In the genomic region with DNA sequence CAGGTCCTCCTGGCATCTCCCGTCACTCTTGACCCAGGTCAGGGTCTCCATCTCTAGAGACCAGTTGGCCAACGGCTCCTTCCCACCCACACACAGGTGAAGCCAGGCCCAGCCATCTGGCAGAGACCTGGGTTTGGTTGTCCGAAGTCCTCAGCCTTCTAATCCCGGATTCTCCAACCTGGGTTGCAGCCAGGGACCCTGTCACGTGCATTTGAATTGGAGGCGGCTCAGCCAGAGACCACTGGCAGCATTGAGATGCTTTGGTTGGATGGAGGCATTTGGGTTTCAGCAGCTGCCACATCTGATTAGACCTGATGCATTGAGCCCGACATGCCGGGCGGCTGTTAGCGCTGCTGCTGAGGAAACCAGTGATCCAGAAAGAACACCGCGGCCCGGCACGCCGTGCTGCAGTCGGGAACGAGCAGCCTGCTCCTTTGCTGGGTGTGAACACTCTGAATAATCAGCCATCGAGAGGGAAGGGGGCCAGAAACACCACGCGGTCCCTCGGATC, we compare ENCODE assay signal across 17 cellular contexts.
DNase-seq lines count a peak whose midpoint lies in the region; ATAC-seq and TF ChIP-seq lines count a peak whose summit lies in the region.
"Had no signal": no experiment of that assay in that cellular context is flagged by ENCODE, and none has a peak within 500 bp of the region (broad histone marks: within the 10 kb centered on the region; RNA-seq: fewer than 3 reads in every experiment).

No MANE protein-coding gene starts in this region.

- TF ChIP-seq CTCF in natural killer cell (IDR thresholded peaks at IDR 0.05), result no peak
- no peak for TF ChIP-seq CTCF in coronary artery (IDR thresholded peaks at IDR 0.05)
- TF ChIP-seq CTCF in neural crest cell (conservative IDR thresholded peaks at IDR 0.05), result no peak

- ATAC-seq in natural killer cell (no peak), aorta (ENCODE audit: low FRiP score) (no peak), SK-N-SH treated with all-trans-retinoic acid at 6 μM for 48 hours (no peak)
- no peak for ATAC-seq in natural killer cell treated with Interleukin-12 subunit alpha and Interleukin-12 subunit beta and Interleukin-15 and Interleukin-18, amount 100 ng/mL, for 72 hours
- ATAC-seq: T-cell had no signal

- peak; percentile 6 for DNase-seq in natural killer cell
- no peak for DNase-seq in natural killer cell treated with Interleukin-12 subunit alpha and Interleukin-12 subunit beta and Interleukin-15 and Interleukin-18, amount 100 ng/mL, for 72 hours (ENCODE audit: low spot score)
- DNase-seq in coronary artery (ENCODE audit: low spot score), result peak; percentile 33
- DNase-seq in neural crest cell (ENCODE audit: low read depth, low spot score), result no peak
- DNase-seq in aorta, result peak; percentile 21 to 62
- no peak for DNase-seq in NCI-H524 treated with DMSO at 0.1 percent for 48 hours (lab: John Stamatoyannopoulos, UW)
- DNase-seq in UCSD-AML1 (lab: John Stamatoyannopoulos, UW; ENCODE audit: unreplicated experiment), result no peak
- DNase-seq: activated CD4-positive, alpha-beta T cell treated with anti-CD3 and anti-CD28 coated beads, Interleukin-2, amount 50 U/mL, for 4 hours; IMR-90; MM.1S; NCI-H187 treated with DMSO at 0.1 percent for 48 hours; NCI-H446; stimulated activated CD4-positive, alpha-beta T cell treated with anti-CD3 and anti-CD28 coated beads, Interleukin-2, amount 100 ng/mL, for 24 hours had no signal

- H3K27me3 Mint-ChIP-seq in natural killer cell (ENCODE audit: low read depth in 2 of 2) (no peaks in the 10 kb centered on the region), neural crest cell (ENCODE audit: low read depth) (peaks cover 45% of the 10 kb centered on the region)
- H3K27me3 Mint-ChIP-seq in natural killer cell treated with Interleukin-12 subunit alpha and Interleukin-12 subunit beta and Interleukin-15 and Interleukin-18, amount 100 ng/mL, for 72 hours, result no peaks in the 10 kb centered on the region

- H3K27ac ChIP-seq in coronary artery, result no peak overlapping the region
- H3K27ac ChIP-seq in aorta (ENCODE audit: low read depth in 1 of 2, low read length in 2 of 2), result no peak overlapping the region
- H3K27ac ChIP-seq: HL-60 had no signal

- H3K36me3 Mint-ChIP-seq in natural killer cell, result no peaks in the 10 kb centered on the region
- no peaks in the 10 kb centered on the region for H3K36me3 Mint-ChIP-seq in natural killer cell treated with Interleukin-12 subunit alpha and Interleukin-12 subunit beta and Interleukin-15 and Interleukin-18, amount 100 ng/mL, for 72 hours
- H3K36me3 Mint-ChIP-seq in neural crest cell (ENCODE audit: low read depth), result no peaks in the 10 kb centered on the region
- H3K36me3 Mint-ChIP-seq: T-cell had no signal

- no peaks in the 10 kb centered on the region for H3K27me3 ChIP-seq in aorta (ENCODE audit: control insufficient read depth in 1 of 2, insufficient read depth in 2 of 2, low read length in 1 of 2)

- H3K9me3 ChIP-seq in aorta (ENCODE audit: control insufficient read depth, low read length), result peaks cover 2% of the 10 kb centered on the region

- H3K9me3 Mint-ChIP-seq in natural killer cell (no peaks in the 10 kb centered on the region), neural crest cell (no peaks in the 10 kb centered on the region)
- H3K9me3 Mint-ChIP-seq in natural killer cell treated with Interleukin-12 subunit alpha and Interleukin-12 subunit beta and Interleukin-15 and Interleukin-18, amount 100 ng/mL, for 72 hours, result no peaks in the 10 kb centered on the region
- H3K9me3 Mint-ChIP-seq: T-cell had no signal

- no peaks in the 10 kb centered on the region for H3K36me3 ChIP-seq in aorta (ENCODE audit: control insufficient read depth in 1 of 2, insufficient read depth in 2 of 2, low read length in 1 of 2)

- H3K4me1 ChIP-seq in aorta (ENCODE audit: control insufficient read depth in 1 of 2, insufficient read depth in 2 of 2, low read length in 2 of 2), result no peaks in the 10 kb centered on the region

- intact Hi-C loops in natural killer cell (cut with micrococcal nuclease) (no loop called here), aorta (cut with DNase I) (no loop called here)

- no peak overlapping the region for H3K27ac Mint-ChIP-seq in natural killer cell
- H3K27ac Mint-ChIP-seq in natural killer cell treated with Interleukin-12 subunit alpha and Interleukin-12 subunit beta and Interleukin-15 and Interleukin-18, amount 100 ng/mL, for 72 hours, result no peak overlapping the region
- H3K27ac Mint-ChIP-seq in neural crest cell (ENCODE audit: unreplicated experiment), result peak overlapping the region; percentile 46
- H3K27ac Mint-ChIP-seq: B cell had no signal

- WGBS in aorta, 2 donors, result 53 to 67% methylated on average over 20 to 21 of the region's 21 CpGs

- no peak overlapping the region for H3K4me3 Mint-ChIP-seq in natural killer cell
- H3K4me3 Mint-ChIP-seq in natural killer cell treated with Interleukin-12 subunit alpha and Interleukin-12 subunit beta and Interleukin-15 and Interleukin-18, amount 100 ng/mL, for 72 hours, result no peak overlapping the region
- no peak overlapping the region for H3K4me3 Mint-ChIP-seq in neural crest cell
- H3K4me3 Mint-ChIP-seq: B cell, T-cell had no signal

- H3K4me1 Mint-ChIP-seq in natural killer cell, result peaks cover 10 to 19% of the 10 kb centered on the region in 2 donors
- peaks cover 15 to 17% of the 10 kb centered on the region in 2 donors for H3K4me1 Mint-ChIP-seq in natural killer cell treated with Interleukin-12 subunit alpha and Interleukin-12 subunit beta and Interleukin-15 and Interleukin-18, amount 100 ng/mL, for 72 hours (ENCODE audit: low read depth in 2 of 2)
- H3K4me1 Mint-ChIP-seq in neural crest cell, result peaks cover 3% of the 10 kb centered on the region

- no peak overlapping the region for H3K4me3 ChIP-seq in coronary artery
- no peak overlapping the region for H3K4me3 ChIP-seq in aorta (ENCODE audit: low read length in 2 of 2)

TF ChIP-seq in SK-N-SH treated with all-trans-retinoic acid at 6 μM for 48 hours, 23 proteins besides CTCF, POLR2A, EP300 and RAD21 (continues in another document):
- no peak for TF ChIP-seq OSR1 (CRISPR knock-in tag; IDR thresholded peaks at IDR 0.05)
- no peak for TF ChIP-seq CREB5 (CRISPR knock-in tag; IDR thresholded peaks at IDR 0.05; ENCODE audit: low read depth)
- no peak for TF ChIP-seq ZNF70 (CRISPR knock-in tag; IDR thresholded peaks at IDR 0.05)
- TF ChIP-seq TSHZ2 (CRISPR knock-in tag; IDR thresholded peaks at IDR 0.05), result no peak
- TF ChIP-seq POU6F1 (CRISPR knock-in tag; IDR thresholded peaks at IDR 0.05; ENCODE audit: borderline replicate concordance, low read depth), result no peak
- no peak for TF ChIP-seq ESRRG (CRISPR knock-in tag; IDR thresholded peaks at IDR 0.05)
- TF ChIP-seq TOX (CRISPR knock-in tag; IDR thresholded peaks at IDR 0.05; ENCODE audit: borderline replicate concordance), result no peak
- TF ChIP-seq ZFP30 (CRISPR knock-in tag; IDR thresholded peaks at IDR 0.05), result no peak
- no peak for TF ChIP-seq CSDC2 (CRISPR knock-in tag; IDR thresholded peaks at IDR 0.05)
- no peak for TF ChIP-seq GLIS3 (CRISPR knock-in tag; IDR thresholded peaks at IDR 0.05)
- TF ChIP-seq PPARA (CRISPR knock-in tag; IDR thresholded peaks at IDR 0.05; ENCODE audit: borderline replicate concordance), result no peak
- TF ChIP-seq ZC3H10 (CRISPR knock-in tag; IDR thresholded peaks at IDR 0.05), result no peak
- no peak for TF ChIP-seq ISL1 (CRISPR knock-in tag; IDR thresholded peaks at IDR 0.05)

Comparison
In these comparisons a context has a peak if more than half of its experiments do, and no peak if none do; other contexts are left out.
1. DNase-seq: peak in natural killer cell (single experiment), coronary artery (single experiment) and aorta (2 of 2); none in natural killer cell treated with Interleukin-12 subunit alpha and Interleukin-12 subunit beta and Interleukin-15 and Interleukin-18, amount 100 ng/mL, for 72 hours (single experiment), neural crest cell (single experiment), NCI-H524 treated with DMSO at 0.1 percent for 48 hours (single experiment) and UCSD-AML1 (single experiment).